ENCODE assay signal across 24 cellular contexts in genomic region chr16:7097537-7097936, GRCh38.
"Had no signal": no experiment of that assay in that cellular context is flagged by ENCODE, and none has a peak within 500 bp of the region (broad histone marks: within the 10 kb centered on the region; RNA-seq: fewer than 3 reads in every experiment).

No MANE protein-coding gene starts in this region.

- H3K27me3 ChIP-seq: neutrophil, right atrium auricular region, suprapubic skin, tibial artery had no signal

- H3K27me3 Mint-ChIP-seq: naive B cell; stimulated activated naive CD8-positive, alpha-beta T cell treated with anti-CD3 and anti-CD28 coated beads, Interleukin-15, Interleukin-2, amounts not matched to agents 100 ng/mL and 50 ng/mL, for 24 hours had no signal

- H3K9me3 Mint-ChIP-seq: mesothelial cell of epicardium had no signal

- H3K9me3 ChIP-seq: left ventricle myocardium inferior, neutrophil, right atrium auricular region, suprapubic skin, thoracic aorta, tibial artery, upper lobe of right lung had no signal

- H3K27ac Mint-ChIP-seq: mesothelial cell of epicardium; naive B cell; natural killer cell; stimulated activated effector memory CD8-positive, alpha-beta T cell treated with anti-CD3 and anti-CD28 coated beads, Interleukin-12 subunit alpha, Interleukin-12 subunit beta, amount 100 ng/mL, for 72 hours; stimulated activated naive CD8-positive, alpha-beta T cell treated with anti-CD3 and anti-CD28 coated beads, Interleukin-15, Interleukin-2, amounts not matched to agents 100 ng/mL and 50 ng/mL, for 24 hours had no signal

- H2AFZ ChIP-seq: hepatocyte, parathyroid adenoma had no signal

- H3K4me1 ChIP-seq: left ventricle myocardium inferior, parathyroid adenoma, right atrium auricular region, suprapubic skin, tibial artery, upper lobe of right lung had no signal

- H3K4me2 ChIP-seq: hepatocyte had no signal

- FAIRE-seq: urothelium cell line had no signal

- H3K27ac ChIP-seq: hepatocyte, left ventricle myocardium inferior, neutrophil, parathyroid adenoma, right atrium auricular region, skin epidermis, suprapubic skin, thoracic aorta, tibial artery, upper lobe of right lung had no signal

- ATAC-seq: natural killer cell; sciatic nerve; stimulated activated effector memory CD8-positive, alpha-beta T cell treated with anti-CD3 and anti-CD28 coated beads, Interleukin-12 subunit alpha, Interleukin-12 subunit beta, amount 100 ng/mL, for 72 hours; upper lobe of right lung had no signal

- H3K4me3 ChIP-seq: hepatocyte, left ventricle myocardium inferior, lung, right atrium auricular region, skin epidermis, suprapubic skin, thoracic aorta, tibial artery, upper lobe of right lung had no signal

- H3K79me2 ChIP-seq: hepatocyte, parathyroid adenoma had no signal

- H3K36me3 Mint-ChIP-seq: mesothelial cell of epicardium; naive B cell; stimulated activated effector memory CD8-positive, alpha-beta T cell treated with anti-CD3 and anti-CD28 coated beads, Interleukin-12 subunit alpha, Interleukin-12 subunit beta, amount 100 ng/mL, for 72 hours had no signal

- H3K9ac ChIP-seq: parathyroid adenoma had no signal

- H3K4me1 Mint-ChIP-seq: mesothelial cell of epicardium; naive B cell; natural killer cell; stimulated activated effector memory CD8-positive, alpha-beta T cell treated with anti-CD3 and anti-CD28 coated beads, Interleukin-12 subunit alpha, Interleukin-12 subunit beta, amount 100 ng/mL, for 72 hours had no signal

- DNase-seq: islet precursor cell; left ventricle myocardium inferior; mesendoderm; naive B cell; natural killer cell; occipital lobe; stimulated activated CD4-positive, alpha-beta T cell treated with anti-CD3 and anti-CD28 coated beads, Interleukin-4, amount 100 ng/mL, for 24 hours; stimulated activated naive CD4-positive, alpha-beta T cell; tibial artery; trophoblast cell; upper lobe of right lung had no signal

- H3K36me3 ChIP-seq: left ventricle myocardium inferior, neutrophil, right atrium auricular region, suprapubic skin, thoracic aorta, tibial artery, upper lobe of right lung had no signal

- H3K4me3 Mint-ChIP-seq: mesothelial cell of epicardium; naive B cell; natural killer cell; stimulated activated effector memory CD8-positive, alpha-beta T cell treated with anti-CD3 and anti-CD28 coated beads, Interleukin-12 subunit alpha, Interleukin-12 subunit beta, amount 100 ng/mL, for 72 hours; stimulated activated naive CD8-positive, alpha-beta T cell treated with anti-CD3 and anti-CD28 coated beads, Interleukin-15, Interleukin-2, amounts not matched to agents 100 ng/mL and 50 ng/mL, for 24 hours had no signal
